ENCODE assay signal across 9 cellular contexts in the genomic region with DNA sequence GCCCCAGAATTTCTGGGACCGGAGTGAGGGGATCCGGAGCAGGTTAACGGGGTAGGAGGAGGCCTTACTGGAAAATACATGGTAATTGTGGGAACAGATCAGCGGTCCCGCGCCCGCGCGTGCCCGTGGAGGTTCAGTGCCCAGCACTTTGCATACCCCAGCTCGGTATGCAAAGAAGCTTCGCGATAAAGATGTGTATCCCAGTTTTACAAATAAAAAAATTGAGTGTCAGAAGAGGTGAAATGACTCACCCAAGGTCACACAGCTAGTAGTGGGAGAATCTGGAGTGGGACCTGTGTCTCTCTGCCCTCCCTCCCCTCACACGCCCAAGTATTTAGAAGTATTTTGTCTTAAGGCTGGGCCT. TPM values are rescaled to one million over a fixed set of nuclear protein-coding genes. Genes with fewer than 3 reads are reported as not detected.
DNase-seq lines count a peak whose midpoint lies in the region; ATAC-seq and TF ChIP-seq lines count a peak whose summit lies in the region.
"Had no signal": no experiment of that assay in that cellular context is flagged by ENCODE, and none has a peak within 500 bp of the region (broad histone marks: within the 10 kb centered on the region; RNA-seq: fewer than 3 reads in every experiment).

No MANE protein-coding gene starts in this region.

- H3K4me1 Mint-ChIP-seq in immature natural killer cell = peaks cover 8 to 13% of the 10 kb centered on the region in 2 donors
- H3K4me1 Mint-ChIP-seq in stimulated activated effector memory CD8-positive, alpha-beta T cell treated with anti-CD3 and anti-CD28 coated beads, Interleukin-12 subunit alpha, Interleukin-12 subunit beta, amount 100 ng/mL, for 72 hours = peaks cover 6% of the 10 kb centered on the region

- H3K27ac Mint-ChIP-seq in immature natural killer cell = no peak overlapping the region
- no peak overlapping the region for H3K27ac Mint-ChIP-seq in stimulated activated effector memory CD8-positive, alpha-beta T cell treated with anti-CD3 and anti-CD28 coated beads, Interleukin-12 subunit alpha, Interleukin-12 subunit beta, amount 100 ng/mL, for 72 hours

- no peaks in the 10 kb centered on the region for H3K9me3 ChIP-seq in WERI-Rb-1 (ENCODE audit: severe bottlenecking)

- no peaks in the 10 kb centered on the region for H3K27me3 ChIP-seq in WERI-Rb-1 (ENCODE audit: insufficient read depth, low read depth, severe bottlenecking)

- ATAC-seq in stimulated activated effector memory CD8-positive, alpha-beta T cell treated with anti-CD3 and anti-CD28 coated beads, Interleukin-12 subunit alpha, Interleukin-12 subunit beta, amount 100 ng/mL, for 72 hours = no peak
- ATAC-seq in HG03139 (IDR thresholded peaks at IDR 0.05; ENCODE audit: unreplicated experiment) (no peak), esophagus mucosa (no peak), GM19467 (IDR thresholded peaks at IDR 0.05; ENCODE audit: unreplicated experiment) (no peak)

- TF ChIP-seq CTCF in WERI-Rb-1 (IDR thresholded peaks at IDR 0.05; ENCODE audit: low read depth, low read length) = no peak

- H3K4me3 ChIP-seq in WERI-Rb-1 (ENCODE audit: low read depth, low read length) = peak overlapping the region; percentile 86

- H3K4me3 Mint-ChIP-seq in immature natural killer cell = peak overlapping the region in 4 of 5 donors; percentile 21 to 66 (median 40)
- peak overlapping the region; percentile 41 for H3K4me3 Mint-ChIP-seq in stimulated activated effector memory CD8-positive, alpha-beta T cell treated with anti-CD3 and anti-CD28 coated beads, Interleukin-12 subunit alpha, Interleukin-12 subunit beta, amount 100 ng/mL, for 72 hours

- peaks cover 7 to 14% (median 10%) of the 10 kb centered on the region in 3 donors for H3K27me3 Mint-ChIP-seq in immature natural killer cell (ENCODE audit: low read depth in 3 of 3)

- peak; percentile 59 for DNase-seq in DMS53 (lab: John Stamatoyannopoulos, UW)
- DNase-seq in DMS53 treated with DMSO at 0.1 percent for 48 hours (lab: John Stamatoyannopoulos, UW; ENCODE audit: unreplicated experiment) = no peak
- no peak for DNase-seq in WERI-Rb-1
- DNase-seq in immature natural killer cell = no peak
- DNase-seq in stimulated activated effector memory CD8-positive, alpha-beta T cell treated with anti-CD3 and anti-CD28 coated beads, Interleukin-12 subunit alpha, Interleukin-12 subunit beta, amount 100 ng/mL, for 72 hours (ENCODE audit: low spot score in 2 of 2) = no peak
- DNase-seq: NCI-H2029 treated with DMSO at 0.1 percent for 48 hours had no signal

- H3K9me3 Mint-ChIP-seq in immature natural killer cell = no peaks in the 10 kb centered on the region
- no peaks in the 10 kb centered on the region for H3K9me3 Mint-ChIP-seq in stimulated activated effector memory CD8-positive, alpha-beta T cell treated with anti-CD3 and anti-CD28 coated beads, Interleukin-12 subunit alpha, Interleukin-12 subunit beta, amount 100 ng/mL, for 72 hours

- H3K36me3 ChIP-seq in WERI-Rb-1 = peaks cover 17% of the 10 kb centered on the region

- H3K27ac ChIP-seq in WERI-Rb-1 = peak overlapping the region; percentile 83; the same call in 1 of the 2 replicates

- no peaks in the 10 kb centered on the region for H3K36me3 Mint-ChIP-seq in immature natural killer cell
- H3K36me3 Mint-ChIP-seq in stimulated activated effector memory CD8-positive, alpha-beta T cell treated with anti-CD3 and anti-CD28 coated beads, Interleukin-12 subunit alpha, Interleukin-12 subunit beta, amount 100 ng/mL, for 72 hours = no peaks in the 10 kb centered on the region

RNA-seq across cellular contexts. Expression of a gene that starts 1.0 kb away (rescaled TPM):
- polyA plus RNA-seq in immature natural killer cell = under 1 TPM in 1 of 3 donors, not detected in 2; 0.09 TPM
- 12.7 TPM for total RNA-seq in esophagus mucosa
